12 cellular contexts compared by ENCODE assay signal in the genomic region with DNA sequence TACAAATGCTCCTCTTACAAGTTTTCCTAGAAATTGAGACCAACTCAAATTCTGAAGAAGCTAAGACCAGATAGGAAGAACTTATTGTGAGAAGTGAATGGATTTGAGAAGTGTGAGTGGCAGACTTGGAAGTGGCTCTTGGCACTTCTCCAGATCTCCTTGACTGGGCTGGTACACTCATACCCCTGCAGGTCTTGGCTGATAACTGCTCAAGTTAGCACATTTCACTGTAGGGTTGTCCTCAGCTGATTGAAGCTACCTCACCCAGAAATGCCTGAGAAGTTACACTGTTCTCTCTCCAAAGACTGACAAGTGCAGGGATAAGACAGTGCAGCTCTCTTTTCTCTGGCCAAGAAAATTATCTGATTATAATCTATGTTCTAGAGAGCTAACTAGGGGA.
DNase-seq lines count a peak whose midpoint lies in the region; ATAC-seq and TF ChIP-seq lines count a peak whose summit lies in the region.
"Had no signal": no experiment of that assay in that cellular context is flagged by ENCODE, and none has a peak within 500 bp of the region (broad histone marks: within the 10 kb centered on the region; RNA-seq: fewer than 3 reads in every experiment).

No MANE protein-coding gene starts in this region.

- H3K4me1 ChIP-seq in parathyroid adenoma, result no peaks in the 10 kb centered on the region
- H3K4me1 ChIP-seq: testis had no signal

- no peak overlapping the region for H3K4me3 ChIP-seq in parathyroid adenoma (ENCODE audit: low read depth, low read length)
- H3K4me3 ChIP-seq: testis had no signal

- no peak for TF ChIP-seq CTCF in parathyroid adenoma (IDR thresholded peaks at IDR 0.05)

- H3K79me2 ChIP-seq in parathyroid adenoma, result no peaks in the 10 kb centered on the region

- H3K27me3 ChIP-seq in parathyroid adenoma (ENCODE audit: control insufficient read depth, insufficient read depth, low read length), result no peaks in the 10 kb centered on the region
- H3K27me3 ChIP-seq: testis had no signal

- no peak for ATAC-seq in HG03135 (IDR thresholded peaks at IDR 0.05; ENCODE audit: unreplicated experiment)
- no peak for ATAC-seq in GM18858 (IDR thresholded peaks at IDR 0.05; ENCODE audit: unreplicated experiment)
- ATAC-seq: T-helper 17 cell had no signal

- DNase-seq in HCEC 1CT, result peak; percentile 17
- peak; percentile 16 for DNase-seq in MV-4-11 (lab: John Stamatoyannopoulos, UW)
- peak; percentile 85 for DNase-seq in epithelial cell of prostate (ENCODE audit: low read depth, low spot score)
- no peak for DNase-seq in C1 segment of cervical spinal cord (lab: John Stamatoyannopoulos, UW)
- DNase-seq: activated CD8-positive, alpha-beta memory T cell treated with anti-CD3 and anti-CD28 coated beads, Interleukin-2, amount 50 U/mL, for 48 hours; KG1; NCI-H524 treated with DMSO at 0.1 percent for 48 hours; T-helper 17 cell; testis had no signal

- no peaks in the 10 kb centered on the region for H3K36me3 ChIP-seq in parathyroid adenoma (ENCODE audit: control insufficient read depth, insufficient read depth, low read length)

- H2AFZ ChIP-seq in parathyroid adenoma, result peak overlapping the region; percentile 6

- no peak overlapping the region for H3K4me2 ChIP-seq in parathyroid adenoma (ENCODE audit: low read length)

- no peak overlapping the region for H3K9ac ChIP-seq in parathyroid adenoma

- peak overlapping the region; percentile 96 for H3K27ac ChIP-seq in epithelial cell of prostate
- H3K27ac ChIP-seq in parathyroid adenoma, result no peak overlapping the region
- H3K27ac ChIP-seq: testis had no signal

- H3K9me3 ChIP-seq in parathyroid adenoma (ENCODE audit: control insufficient read depth, low read length), result no peaks in the 10 kb centered on the region
- H3K9me3 ChIP-seq: testis had no signal

Comparison
In these comparisons a context has a peak if more than half of its experiments do, and no peak if none do; other contexts are left out.
1. DNase-seq: peak in HCEC 1CT (single experiment), MV-4-11 (single experiment) and epithelial cell of prostate (single experiment); none in C1 segment of cervical spinal cord (0 of 14).